In genomic region chr13:30105381-30105780, GRCh38 we compare ENCODE assay signal across 24 cellular contexts.
A peak's percentile ranks its signal among the peaks of the same experiment; 100 is the strongest.
DNase-seq lines count a peak whose midpoint lies in the region; ATAC-seq, FAIRE-seq and TF ChIP-seq lines count a peak whose summit lies in the region.
"Had no signal": no experiment of that assay in that cellular context is flagged by ENCODE, and none has a peak within 500 bp of the region (broad histone marks: within the 10 kb centered on the region; RNA-seq: fewer than 3 reads in every experiment).

No MANE protein-coding gene starts in this region.

- H3K27me3 ChIP-seq in H7 (ENCODE audit: control insufficient read depth, insufficient read depth, low read length) (no peaks in the 10 kb centered on the region), WERI-Rb-1 (ENCODE audit: insufficient read depth, low read depth, severe bottlenecking) (no peaks in the 10 kb centered on the region), pancreas (no peaks in the 10 kb centered on the region), MM.1S (replicated peaks; ENCODE audit: insufficient read depth, low read length) (no peaks in the 10 kb centered on the region)
- H3K27me3 ChIP-seq: MG63, neutrophil had no signal

- no peak overlapping the region for H3K9ac ChIP-seq in MM.1S (ENCODE audit: low read length)

- no peak overlapping the region for H3K27ac ChIP-seq in WERI-Rb-1
- no peak overlapping the region for H3K27ac ChIP-seq in pancreas
- H3K27ac ChIP-seq in MM.1S (ENCODE audit: low read length), result no peak overlapping the region
- H3K27ac ChIP-seq: neutrophil had no signal

- DNase-seq in H7 (peak; percentile 78), WERI-Rb-1 (peak; percentile 28), left cardiac atrium (no peak), pancreas (peak in 4 of 6 donors; percentile 49 to 77 (median 65)), MM.1S (no peak), dermis blood vessel endothelial cell (no peak)
- no peak for DNase-seq in activated T-cell treated with anti-CD3 and anti-CD28 coated beads, Interleukin-2, amount 50 U/mL, for 1 hour
- no peak for DNase-seq in activated naive CD4-positive, alpha-beta T cell treated with anti-CD3 and anti-CD28 coated beads, Interleukin-2, amount 10 ng/mL, durations not matched to agents 7 days and 5 days
- DNase-seq: activated CD4-positive, alpha-beta T cell treated with anti-CD3 and anti-CD28 coated beads for 36 hours; activated CD8-positive, alpha-beta memory T cell treated with anti-CD3 and anti-CD28 coated beads, Interleukin-2, amount 10 ng/mL, durations not matched to agents 7 days and 5 days; CD4-positive, alpha-beta T cell; DMS153; hippocampal formation; kidney glomerular epithelial cell; MG63; mucosa of descending colon; NCI-H1694; NCI-H748 treated with DMSO at 0.1 percent for 48 hours; right cardiac atrium had no signal

- TF ChIP-seq CTCF in WERI-Rb-1 (IDR thresholded peaks at IDR 0.05; ENCODE audit: low read depth, low read length), result peak; percentile 35; the same call in 1 of the 2 replicates
- no peak for TF ChIP-seq CTCF in pancreas (IDR thresholded peaks at IDR 0.05)
- TF ChIP-seq CTCF in MM.1S (IDR thresholded peaks at IDR 0.05; ENCODE audit: low read length), result no peak

- H3K27ac Mint-ChIP-seq in activated naive CD4-positive, alpha-beta T cell treated with anti-CD3 and anti-CD28 coated beads, Interleukin-2, amount 10 ng/mL, durations not matched to agents 7 days and 5 days, result no peak overlapping the region
- H3K27ac Mint-ChIP-seq: activated CD4-positive, alpha-beta T cell treated with anti-CD3 and anti-CD28 coated beads for 36 hours; activated CD8-positive, alpha-beta memory T cell treated with anti-CD3 and anti-CD28 coated beads, Interleukin-2, amount 10 ng/mL, durations not matched to agents 7 days and 5 days; CD4-positive, alpha-beta T cell; stimulated activated effector memory CD8-positive, alpha-beta T cell treated with anti-CD3 and anti-CD28 coated beads, Interleukin-12 subunit alpha, Interleukin-12 subunit beta, amount 100 ng/mL, for 72 hours had no signal

- H3K4me3 Mint-ChIP-seq in activated naive CD4-positive, alpha-beta T cell treated with anti-CD3 and anti-CD28 coated beads, Interleukin-2, amount 10 ng/mL, durations not matched to agents 7 days and 5 days, result no peak overlapping the region
- H3K4me3 Mint-ChIP-seq: activated CD4-positive, alpha-beta T cell treated with anti-CD3 and anti-CD28 coated beads for 36 hours; activated CD8-positive, alpha-beta memory T cell treated with anti-CD3 and anti-CD28 coated beads, Interleukin-2, amount 10 ng/mL, durations not matched to agents 7 days and 5 days; CD4-positive, alpha-beta T cell; stimulated activated effector memory CD8-positive, alpha-beta T cell treated with anti-CD3 and anti-CD28 coated beads, Interleukin-12 subunit alpha, Interleukin-12 subunit beta, amount 100 ng/mL, for 72 hours had no signal

- no peaks in the 10 kb centered on the region for H3F3A ChIP-seq in MM.1S (ENCODE audit: insufficient read depth, low read length)

- no peak overlapping the region for H2AFZ ChIP-seq in MM.1S (ENCODE audit: low read length)

- H3K4me1 Mint-ChIP-seq in activated naive CD4-positive, alpha-beta T cell treated with anti-CD3 and anti-CD28 coated beads, Interleukin-2, amount 10 ng/mL, durations not matched to agents 7 days and 5 days, result no peaks in the 10 kb centered on the region
- H3K4me1 Mint-ChIP-seq: activated CD4-positive, alpha-beta T cell treated with anti-CD3 and anti-CD28 coated beads for 36 hours; activated CD8-positive, alpha-beta memory T cell treated with anti-CD3 and anti-CD28 coated beads, Interleukin-2, amount 10 ng/mL, durations not matched to agents 7 days and 5 days; stimulated activated effector memory CD8-positive, alpha-beta T cell treated with anti-CD3 and anti-CD28 coated beads, Interleukin-12 subunit alpha, Interleukin-12 subunit beta, amount 100 ng/mL, for 72 hours had no signal

- no peaks in the 10 kb centered on the region for H3K36me3 ChIP-seq in H7 (replicated peaks; ENCODE audit: control insufficient read depth, insufficient read depth, low read length)
- H3K36me3 ChIP-seq in WERI-Rb-1, result no peaks in the 10 kb centered on the region
- H3K36me3 ChIP-seq in pancreas, result no peaks in the 10 kb centered on the region
- H3K36me3 ChIP-seq in MM.1S (replicated peaks; ENCODE audit: insufficient read depth, low read length), result no peaks in the 10 kb centered on the region
- H3K36me3 ChIP-seq: MG63, neutrophil had no signal

- H3K4me1 ChIP-seq in pancreas (no peaks in the 10 kb centered on the region), MM.1S (ENCODE audit: low read length) (no peaks in the 10 kb centered on the region)

- no peaks in the 10 kb centered on the region for H3K9me2 ChIP-seq in MM.1S (replicated peaks; ENCODE audit: insufficient read depth, low read length)

- intact Hi-C loops in left cardiac atrium (cut with DNase I) (no loop called here), pancreas (cut with DNase I) (no loop called here)

- no peaks in the 10 kb centered on the region for H3K9me3 Mint-ChIP-seq in activated naive CD4-positive, alpha-beta T cell treated with anti-CD3 and anti-CD28 coated beads, Interleukin-2, amount 10 ng/mL, durations not matched to agents 7 days and 5 days
- H3K9me3 Mint-ChIP-seq: CD4-positive, alpha-beta T cell; stimulated activated effector memory CD8-positive, alpha-beta T cell treated with anti-CD3 and anti-CD28 coated beads, Interleukin-12 subunit alpha, Interleukin-12 subunit beta, amount 100 ng/mL, for 72 hours had no signal

- CTCF ChIA-PET in activated naive CD4-positive, alpha-beta T cell treated with anti-CD3 and anti-CD28 coated beads, Interleukin-2, amount 10 ng/mL, durations not matched to agents 7 days and 5 days (lab: Charles Lee), result interaction anchor here (3.0 kb wide), 1 partner anchor 10 kb away, joined by 12 read pairs; no protein-coding TSS in a partner anchor

- 46 to 58% methylated on average over 8 of the region's 8 CpGs for WGBS in pancreas, 2 donors

- no peak for FAIRE-seq in pancreas (lab: Jason Lieb, UNC)
- FAIRE-seq: endometrium, GM12891, H54 had no signal

- ATAC-seq in left cardiac atrium (peak; percentile 30 to 56), pancreas (peak; percentile 43 to 88 (median 75))
- ATAC-seq: activated CD4-positive, alpha-beta T cell treated with anti-CD3 and anti-CD28 coated beads for 36 hours; activated CD8-positive, alpha-beta memory T cell treated with anti-CD3 and anti-CD28 coated beads, Interleukin-2, amount 10 ng/mL, durations not matched to agents 7 days and 5 days; mucosa of descending colon; stimulated activated effector memory CD8-positive, alpha-beta T cell treated with anti-CD3 and anti-CD28 coated beads, Interleukin-12 subunit alpha, Interleukin-12 subunit beta, amount 100 ng/mL, for 72 hours had no signal

- H3K36me3 Mint-ChIP-seq in activated naive CD4-positive, alpha-beta T cell treated with anti-CD3 and anti-CD28 coated beads, Interleukin-2, amount 10 ng/mL, durations not matched to agents 7 days and 5 days, result no peaks in the 10 kb centered on the region
- H3K36me3 Mint-ChIP-seq: activated CD8-positive, alpha-beta memory T cell treated with anti-CD3 and anti-CD28 coated beads, Interleukin-2, amount 10 ng/mL, durations not matched to agents 7 days and 5 days; stimulated activated effector memory CD8-positive, alpha-beta T cell treated with anti-CD3 and anti-CD28 coated beads, Interleukin-12 subunit alpha, Interleukin-12 subunit beta, amount 100 ng/mL, for 72 hours had no signal

- no peak overlapping the region for H3K4me3 ChIP-seq in H7 (ENCODE audit: insufficient read depth, low read depth, low read length)
- H3K4me3 ChIP-seq in WERI-Rb-1 (ENCODE audit: low read depth, low read length), result no peak overlapping the region
- no peak overlapping the region for H3K4me3 ChIP-seq in pancreas
- H3K4me3 ChIP-seq in MM.1S (ENCODE audit: low read length), result no peak overlapping the region
- H3K4me3 ChIP-seq: MG63, mucosa of descending colon had no signal

- no peaks in the 10 kb centered on the region for H4K20me1 ChIP-seq in MM.1S (ENCODE audit: insufficient read depth, low read length)

- no peak overlapping the region for H3K4me2 ChIP-seq in MM.1S (ENCODE audit: low read depth, low read length)

- H3K9me3 ChIP-seq in WERI-Rb-1 (ENCODE audit: severe bottlenecking) (no peaks in the 10 kb centered on the region), pancreas (no peaks in the 10 kb centered on the region), MM.1S (replicated peaks; ENCODE audit: insufficient read depth, low read length) (no peaks in the 10 kb centered on the region)
- H3K9me3 ChIP-seq: MG63, mucosa of descending colon, neutrophil had no signal

- no peaks in the 10 kb centered on the region for H3K79me2 ChIP-seq in MM.1S (ENCODE audit: low read length)

- peaks cover 31% of the 10 kb centered on the region for H3K27me3 Mint-ChIP-seq in activated naive CD4-positive, alpha-beta T cell treated with anti-CD3 and anti-CD28 coated beads, Interleukin-2, amount 10 ng/mL, durations not matched to agents 7 days and 5 days
- H3K27me3 Mint-ChIP-seq: activated CD4-positive, alpha-beta T cell treated with anti-CD3 and anti-CD28 coated beads for 36 hours; CD4-positive, alpha-beta T cell had no signal

Comparison
In these comparisons a context has a peak if more than half of its experiments do, and no peak if none do; other contexts are left out.
1. DNase-seq: peak in H7 (single experiment), WERI-Rb-1 (single experiment) and pancreas (4 of 6); none in left cardiac atrium (single experiment), activated T-cell treated with anti-CD3 and anti-CD28 coated beads, Interleukin-2, amount 50 U/mL, for 1 hour (single experiment), MM.1S (single experiment), activated naive CD4-positive, alpha-beta T cell treated with anti-CD3 and anti-CD28 coated beads, Interleukin-2, amount 10 ng/mL, durations not matched to agents 7 days and 5 days (single experiment) and dermis blood vessel endothelial cell (single experiment).